Comparison of ENCODE assay signal across 13 cellular contexts in genomic region chr14:69571449-69571878, GRCh38. TPM values are rescaled to one million over a fixed set of nuclear protein-coding genes. Genes with fewer than 3 reads are reported as not detected.
A peak's percentile ranks its signal among the peaks of the same experiment; 100 is the strongest.
DNase-seq lines count a peak whose midpoint lies in the region; ATAC-seq and TF ChIP-seq lines count a peak whose summit lies in the region.
"Had no signal": no experiment of that assay in that cellular context is flagged by ENCODE, and none has a peak within 500 bp of the region (broad histone marks: within the 10 kb centered on the region; RNA-seq: fewer than 3 reads in every experiment).

No MANE protein-coding gene starts in this region.

- TF ChIP-seq POLR2A in prostate gland (IDR thresholded peaks at IDR 0.05) (no peak), GM18505 (IDR thresholded peaks at IDR 0.05; ENCODE audit: borderline replicate concordance, extremely low read depth, insufficient read depth, insufficient read length) (no peak)

- H3K4me1 ChIP-seq in A673 (ENCODE audit: insufficient read depth, low read length, poor library complexity, severe bottlenecking) (peaks cover 21% of the 10 kb centered on the region), HUES48 (ENCODE audit: control insufficient read depth, insufficient read depth, low read length) (0 out of 2 replicates have a peak, but pooled peaks cover 7% of the 10 kb centered on the region), prostate gland (replicated peaks) (peaks cover 15% of the 10 kb centered on the region)

- CTCF ChIA-PET in A673 (lab: Charles Lee), result interaction anchor here (1.0 kb wide), 1 partner anchor 16 kb away, joined by 3 read pairs; no protein-coding TSS in a partner anchor

- H3K27me3 ChIP-seq in A673 (replicated peaks; ENCODE audit: insufficient read depth, low read depth, low read length, poor library complexity), result peaks cover 95% of the 10 kb centered on the region
- H3K27me3 ChIP-seq in HUES48 (ENCODE audit: control insufficient read depth, insufficient read depth, low read length), result peaks cover 83% of the 10 kb centered on the region
- H3K27me3 ChIP-seq in prostate gland (replicated peaks; ENCODE audit: insufficient read depth), result peaks cover 20% of the 10 kb centered on the region

- TF ChIP-seq CTCF in A673 (conservative IDR thresholded peaks at IDR 0.05; ENCODE audit: low read depth, low read length) (no peak), glutamatergic neuron (IDR thresholded peaks at IDR 0.05; ENCODE audit: partially characterized antibody, unreplicated experiment) (no peak), prostate gland (IDR thresholded peaks at IDR 0.05) (no peak), progenitor cell of endocrine pancreas (IDR thresholded peaks at IDR 0.05; ENCODE audit: unreplicated experiment) (no peak)

- H3K4me3 ChIP-seq in A673 (ENCODE audit: low read depth, low read length, poor library complexity, severe bottlenecking), result peak overlapping the region; percentile 38
- peak overlapping the region; percentile 48; the same call in 1 of the 2 replicates for H3K4me3 ChIP-seq in HUES48 (ENCODE audit: low read depth, low read length)
- H3K4me3 ChIP-seq in prostate gland, result peak overlapping the region; percentile 20 to 28

- H3K36me3 Mint-ChIP-seq in glutamatergic neuron (ENCODE audit: unreplicated experiment), result peaks cover 24% of the 10 kb centered on the region
- peaks cover 2% of the 10 kb centered on the region for H3K36me3 Mint-ChIP-seq in progenitor cell of endocrine pancreas (ENCODE audit: insufficient read depth)

- no peak overlapping the region for H3K27ac Mint-ChIP-seq in glutamatergic neuron (ENCODE audit: unreplicated experiment)
- no peak overlapping the region for H3K27ac Mint-ChIP-seq in progenitor cell of endocrine pancreas
- H3K27ac Mint-ChIP-seq: CD4-positive, alpha-beta memory T cell had no signal

- ATAC-seq in HG03432 (IDR thresholded peaks at IDR 0.05; ENCODE audit: unreplicated experiment) (no peak), GM18505 (IDR thresholded peaks at IDR 0.05; ENCODE audit: unreplicated experiment) (no peak)

- H3K27me3 Mint-ChIP-seq in glutamatergic neuron (ENCODE audit: unreplicated experiment) (peaks cover 14% of the 10 kb centered on the region), progenitor cell of endocrine pancreas (peaks cover 61% of the 10 kb centered on the region)

- BruUV-seq in A673 (replicated peaks; lab: Mats Ljungman, UMichigan), result no TSS peak

- H3K4me3 Mint-ChIP-seq in glutamatergic neuron (ENCODE audit: unreplicated experiment), result peak overlapping the region; percentile 15
- no peak overlapping the region for H3K4me3 Mint-ChIP-seq in progenitor cell of endocrine pancreas (ENCODE audit: low read depth)

- H3K36me3 ChIP-seq in A673 (ENCODE audit: insufficient read depth, low read length, poor library complexity, severe bottlenecking) (no peaks in the 10 kb centered on the region), HUES48 (ENCODE audit: control insufficient read depth, insufficient read depth, low read length) (no peaks in the 10 kb centered on the region), prostate gland (no peaks in the 10 kb centered on the region)

- H3K9me3 Mint-ChIP-seq in glutamatergic neuron (ENCODE audit: unreplicated experiment) (peaks cover 14% of the 10 kb centered on the region), progenitor cell of endocrine pancreas (ENCODE audit: low read depth) (no peaks in the 10 kb centered on the region)

- no peak for DNase-seq in A673 (ENCODE audit: low spot score)
- no peak for DNase-seq in glutamatergic neuron
- DNase-seq in prostate gland (ENCODE audit: low spot score), result no peak
- DNase-seq in progenitor cell of endocrine pancreas (ENCODE audit: low spot score, unreplicated experiment), result no peak
- DNase-seq in D341Med (ENCODE audit: low spot score), result no peak
- DNase-seq: CD4-positive, alpha-beta memory T cell; mesendoderm had no signal

- POLR2A ChIA-PET in A673 (lab: Charles Lee; ENCODE audit: low non-redundant PET), result no interaction called here

- 9% methylated on average over 34 of the region's 47 CpGs for WGBS in prostate gland

- H3K9me3 ChIP-seq in A673 (ENCODE audit: low read depth, low read length, poor library complexity, severe bottlenecking), result no peaks in the 10 kb centered on the region
- peaks cover 6% of the 10 kb centered on the region; the same call in 1 of the 2 replicates for H3K9me3 ChIP-seq in HUES48 (ENCODE audit: control insufficient read depth, insufficient read depth, low read length)
- H3K9me3 ChIP-seq in prostate gland, result no peaks in the 10 kb centered on the region

- no peak overlapping the region for H3K27ac ChIP-seq in A673 (ENCODE audit: low read depth, low read length, poor library complexity, severe bottlenecking)
- no peak overlapping the region for H3K27ac ChIP-seq in HUES48 (ENCODE audit: low read depth, low read length)
- H3K27ac ChIP-seq in prostate gland, result no peak overlapping the region

- intact Hi-C loops in A673 (cut with micrococcal nuclease; ENCODE audit: unreplicated experiment) (no loop called here), prostate gland (cut with DNase I) (loop anchor here (10.0 kb wide), 1 partner anchor 327 kb away; no protein-coding TSS in a partner anchor)

- H3K4me1 Mint-ChIP-seq in glutamatergic neuron (ENCODE audit: low read depth, unreplicated experiment) (peaks cover 13% of the 10 kb centered on the region), progenitor cell of endocrine pancreas (ENCODE audit: low read depth) (peaks cover 2% of the 10 kb centered on the region)

- no peak overlapping the region for H3K9ac ChIP-seq in HUES48 (ENCODE audit: low read depth, low read length)

RNA-seq across cellular contexts. Expression of gene CCDC177, which starts 3.2 kb away (rescaled TPM):
- 0.09 TPM in 1 of 2 replicates, not detected in the other for total RNA-seq in A673 (2021)
- 7.8 TPM for total RNA-seq in glutamatergic neuron (ENCODE audit: unreplicated experiment)
- under 1 TPM in 1 of 2 donors, not detected in 1; 0.28 TPM for total RNA-seq in prostate gland
- total RNA-seq in progenitor cell of endocrine pancreas, result 0.22 and 0.24 TPM in 2 replicates
- total RNA-seq: bronchial epithelial cell; CD4-positive, alpha-beta memory T cell; subcutaneous adipose tissue; T-helper 2 cell treated with Interferon-gamma antibody and Interleukin-4, amounts not matched to agents 100 ng/mL and 5 ng/mL, for 36 hours had no signal

RNA-seq across cellular contexts. Expression of gene SUSD6, which starts 39.9 kb away (rescaled TPM):
- total RNA-seq in A673 (2021) (9.2 and 13.1 TPM in 2 replicates), glutamatergic neuron (ENCODE audit: unreplicated experiment) (106 TPM), prostate gland (10 to 100 TPM; 41.1 to 52.3 TPM), progenitor cell of endocrine pancreas (21.0 and 22.3 TPM in 2 replicates)
